Comparison of ENCODE assay signal across 14 cellular contexts in the genomic region with DNA sequence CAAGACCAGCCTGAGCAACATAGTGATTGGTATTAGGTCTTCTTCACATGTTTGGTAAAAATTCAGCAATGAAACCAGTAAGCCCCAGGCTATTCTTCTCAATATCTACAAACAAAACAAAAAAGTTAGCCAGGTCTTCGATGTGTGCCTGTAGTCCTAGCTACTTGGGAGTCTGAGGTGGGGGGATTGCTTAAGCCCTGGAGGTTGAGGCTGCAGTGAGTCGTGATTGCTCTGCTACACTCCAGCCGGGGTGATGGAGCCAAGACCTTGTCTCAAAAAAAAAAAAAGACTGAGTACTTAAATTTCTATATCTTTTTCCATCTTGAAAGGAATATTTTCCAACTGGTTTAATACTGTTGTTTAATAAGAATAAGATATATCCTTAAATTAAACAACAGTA.
DNase-seq lines count a peak whose midpoint lies in the region; ATAC-seq, FAIRE-seq and TF ChIP-seq lines count a peak whose summit lies in the region.
"Had no signal": no experiment of that assay in that cellular context is flagged by ENCODE, and none has a peak within 500 bp of the region (broad histone marks: within the 10 kb centered on the region; RNA-seq: fewer than 3 reads in every experiment).

No MANE protein-coding gene starts in this region.

- H3K9ac ChIP-seq in astrocyte (ENCODE audit: low read length), result no peak overlapping the region
- H3K9ac ChIP-seq in neural progenitor cell, result no peak overlapping the region

- no peak for ATAC-seq in CD4-positive, alpha-beta T cell (ENCODE audit: poor library complexity)
- no peak for ATAC-seq in natural killer cell
- ATAC-seq in GM18498 (IDR thresholded peaks at IDR 0.05; ENCODE audit: unreplicated experiment), result no peak

- TF ChIP-seq CTCF in CD4-positive, alpha-beta T cell (IDR thresholded peaks at IDR 0.05), result no peak
- TF ChIP-seq CTCF in HL-60 (IDR thresholded peaks at IDR 0.05; ENCODE audit: insufficient read depth, low read length) (no peak), astrocyte (IDR thresholded peaks at IDR 0.05; ENCODE audit: insufficient read depth, low read depth, low read length) (no peak), natural killer cell (IDR thresholded peaks at IDR 0.05) (no peak), neural progenitor cell (IDR thresholded peaks at IDR 0.05) (no peak)

- peaks cover 97% of the 10 kb centered on the region for H3K4me1 Mint-ChIP-seq in CD4-positive, alpha-beta T cell (ENCODE audit: low read depth)
- H3K4me1 Mint-ChIP-seq in astrocyte (ENCODE audit: low read depth, unreplicated experiment) (peaks cover 27% of the 10 kb centered on the region), natural killer cell (peaks cover 60 to 78% of the 10 kb centered on the region in 2 donors), neural progenitor cell (peaks cover 5% of the 10 kb centered on the region)

- no peak overlapping the region for H3K4me3 ChIP-seq in HL-60 (replicated peaks; ENCODE audit: insufficient read depth, low read length)
- H3K4me3 ChIP-seq in astrocyte (ENCODE audit: insufficient read depth, low read depth, low read length), result no peak overlapping the region
- H3K4me3 ChIP-seq in neural progenitor cell, result no peak overlapping the region

- no peaks in the 10 kb centered on the region for H3K9me3 ChIP-seq in CD4-positive, alpha-beta T cell (ENCODE audit: control insufficient read depth, low read length)
- H3K9me3 ChIP-seq in astrocyte (ENCODE audit: insufficient read depth, low read depth, low read length) (no peaks in the 10 kb centered on the region), neural progenitor cell (ENCODE audit: low read depth) (no peaks in the 10 kb centered on the region)

- no peaks in the 10 kb centered on the region for H3K27me3 Mint-ChIP-seq in CD4-positive, alpha-beta T cell
- H3K27me3 Mint-ChIP-seq in astrocyte (ENCODE audit: low read depth, unreplicated experiment) (no peaks in the 10 kb centered on the region), natural killer cell (ENCODE audit: low read depth in 2 of 2) (no peaks in the 10 kb centered on the region), neural progenitor cell (ENCODE audit: insufficient read depth, low read depth) (no peaks in the 10 kb centered on the region)

- peak overlapping the region; percentile 84 for H3K27ac Mint-ChIP-seq in CD4-positive, alpha-beta T cell
- no peak overlapping the region for H3K27ac Mint-ChIP-seq in astrocyte (ENCODE audit: unreplicated experiment)
- peak overlapping the region; percentile 85 to 94 for H3K27ac Mint-ChIP-seq in natural killer cell
- H3K27ac Mint-ChIP-seq in neural progenitor cell, result no peak overlapping the region

- peaks cover 4% of the 10 kb centered on the region for H3K9me3 Mint-ChIP-seq in CD4-positive, alpha-beta T cell
- H3K9me3 Mint-ChIP-seq in astrocyte (ENCODE audit: unreplicated experiment) (no peaks in the 10 kb centered on the region), natural killer cell (no peaks in the 10 kb centered on the region), neural progenitor cell (peaks cover 21% of the 10 kb centered on the region)

- CTCF ChIA-PET in CD4-positive, alpha-beta T cell (lab: Charles Lee), result interaction anchor here (1.7 kb wide), 1 partner anchor 68 kb away, joined by 6 read pairs; no protein-coding TSS in a partner anchor

- intact Hi-C loops in CD4-positive, alpha-beta T cell (cut with DNase I, micrococcal nuclease), result no loop called here
- intact Hi-C loops in natural killer cell (cut with micrococcal nuclease), result no loop called here

- FAIRE-seq in astrocyte (lab: Jason Lieb, UNC), result no peak

- no peak overlapping the region for H3K27ac ChIP-seq in CD4-positive, alpha-beta T cell (ENCODE audit: low read depth, low read length)
- H3K27ac ChIP-seq in HL-60 (replicated peaks) (peak overlapping the region; percentile 66), astrocyte (ENCODE audit: low read depth, low read length) (no peak overlapping the region), neural progenitor cell (no peak overlapping the region)

- H3K27me3 ChIP-seq in CD4-positive, alpha-beta T cell (ENCODE audit: control insufficient read depth, insufficient read depth, low read length), result no peaks in the 10 kb centered on the region
- H3K27me3 ChIP-seq in HL-60 (ENCODE audit: insufficient read depth, poor library complexity, severe bottlenecking) (no peaks in the 10 kb centered on the region), astrocyte (ENCODE audit: insufficient read depth, low read length) (no peaks in the 10 kb centered on the region), neural progenitor cell (no peaks in the 10 kb centered on the region)

- H4K20me1 ChIP-seq in astrocyte (ENCODE audit: insufficient read depth, low read length) (peaks cover 73% of the 10 kb centered on the region), neural progenitor cell (ENCODE audit: low read depth) (no peaks in the 10 kb centered on the region)

- H3K36me3 ChIP-seq in astrocyte (ENCODE audit: insufficient read depth, low read length) (peaks cover 6% of the 10 kb centered on the region), neural progenitor cell (no peaks in the 10 kb centered on the region)

- no peaks in the 10 kb centered on the region for H3F3A ChIP-seq in neural progenitor cell (ENCODE audit: low read depth)

- peaks cover 10% of the 10 kb centered on the region for H3K4me1 ChIP-seq in astrocyte (ENCODE audit: insufficient read depth, low read length)
- peaks cover 14% of the 10 kb centered on the region for H3K4me1 ChIP-seq in neural progenitor cell

- DNase-seq in CD4-positive, alpha-beta T cell, result no peak
- no peak for DNase-seq in HL-60 (ENCODE audit: low read depth in 1 of 2, low spot score in 1 of 2)
- peak; percentile 18 for DNase-seq in astrocyte (ENCODE audit: low read depth)
- no peak for DNase-seq in natural killer cell
- DNase-seq in GM03348 (ENCODE audit: low spot score), result no peak
- DNase-seq in NCI-H1048 (lab: John Stamatoyannopoulos, UW), result no peak
- DNase-seq in neural progenitor cell (ENCODE audit: low spot score), result no peak
- DNase-seq: activated CD4-positive, CD25-positive, alpha-beta regulatory T cell; DMS 273 treated with DMSO at 0.1 percent for 48 hours; islet precursor cell; NCI-H2107; RPMI8226; stimulated activated CD4-positive, alpha-beta T cell treated with anti-CD3 and anti-CD28 coated beads, Interleukin-4, amount 100 ng/mL, for 4 hours had no signal

- POLR2A ChIA-PET in CD4-positive, alpha-beta T cell (lab: Charles Lee), result interaction anchor here (1.0 to 1.2 kb wide), 3 partner anchors 8 to 107 kb away, joined by 3 read pairs; a partner anchor contains a TSS

- H3K4me2 ChIP-seq in astrocyte (ENCODE audit: low read length) (no peak overlapping the region), neural progenitor cell (no peak overlapping the region)

- no peak overlapping the region for H2AFZ ChIP-seq in astrocyte (ENCODE audit: low read depth, low read length)
- no peak overlapping the region for H2AFZ ChIP-seq in neural progenitor cell (replicated peaks)

- H3K36me3 Mint-ChIP-seq in CD4-positive, alpha-beta T cell (ENCODE audit: low read depth), result peaks cover 90% of the 10 kb centered on the region
- peaks cover 9% of the 10 kb centered on the region for H3K36me3 Mint-ChIP-seq in astrocyte (ENCODE audit: low read depth, unreplicated experiment)
- no peaks in the 10 kb centered on the region for H3K36me3 Mint-ChIP-seq in natural killer cell
- H3K36me3 Mint-ChIP-seq in neural progenitor cell, result peaks cover 16% of the 10 kb centered on the region

- peaks cover 99% of the 10 kb centered on the region for H3K79me2 ChIP-seq in astrocyte (ENCODE audit: insufficient read depth, low read length)
- H3K79me2 ChIP-seq in neural progenitor cell (ENCODE audit: low read depth), result no peaks in the 10 kb centered on the region

- H3K4me3 Mint-ChIP-seq in CD4-positive, alpha-beta T cell, result no peak overlapping the region
- H3K4me3 Mint-ChIP-seq in astrocyte (ENCODE audit: unreplicated experiment) (no peak overlapping the region), natural killer cell (no peak overlapping the region), neural progenitor cell (no peak overlapping the region)

Comparison
In these comparisons a context has a peak if more than half of its experiments do, and no peak if none do; other contexts are left out.
1. H3K27ac Mint-ChIP-seq: peak in CD4-positive, alpha-beta T cell (single experiment) and natural killer cell (2 of 2); none in astrocyte (single experiment) and neural progenitor cell (single experiment).